8 cellular contexts compared by ENCODE assay signal in genomic region chr2:176830362-176830761, GRCh38.
DNase-seq lines count a peak whose midpoint lies in the region; ATAC-seq and TF ChIP-seq lines count a peak whose summit lies in the region.

No MANE protein-coding gene starts in this region.

- H3K27ac ChIP-seq in AG04450 (ENCODE audit: low read depth, low read length) (no peak overlapping the region), coronary artery (no peak overlapping the region)

- peaks cover 2% of the 10 kb centered on the region for H3K27me3 Mint-ChIP-seq in activated CD8-positive, alpha-beta T cell treated with anti-CD3 and anti-CD28 coated beads for 36 hours

- DNase-seq in AG04450 (ENCODE audit: low read depth, low spot score) (no peak), ELR (ENCODE audit: low read depth) (peak; percentile 15), MG63 (peak; percentile 21), GF-D8 (lab: John Stamatoyannopoulos, UW) (no peak), coronary artery (ENCODE audit: low spot score) (no peak)
- DNase-seq in activated CD8-positive, alpha-beta T cell treated with anti-CD3 and anti-CD28 coated beads for 36 hours = peak; percentile 53

- H3K4me3 ChIP-seq in AG04450 (ENCODE audit: low read depth, low read length) = no peak overlapping the region
- H3K4me3 ChIP-seq in MG63 = no peak overlapping the region
- no peak overlapping the region for H3K4me3 ChIP-seq in coronary artery

- no peak overlapping the region for H3K27ac Mint-ChIP-seq in activated CD8-positive, alpha-beta T cell treated with anti-CD3 and anti-CD28 coated beads for 36 hours

- peak; percentile 31 for ATAC-seq in activated CD8-positive, alpha-beta T cell treated with anti-CD3 and anti-CD28 coated beads for 36 hours
- ATAC-seq in HG02840 (IDR thresholded peaks at IDR 0.05; ENCODE audit: low FRiP score, unreplicated experiment) (no peak), HG03442 (IDR thresholded peaks at IDR 0.05; ENCODE audit: unreplicated experiment) (no peak)

- H3K9me3 ChIP-seq in AG04450 (ENCODE audit: control insufficient read depth, insufficient read depth, low read length) (no peaks in the 10 kb centered on the region), MG63 (no peaks in the 10 kb centered on the region)

- no peaks in the 10 kb centered on the region for H3K9me3 Mint-ChIP-seq in activated CD8-positive, alpha-beta T cell treated with anti-CD3 and anti-CD28 coated beads for 36 hours

- CTCF ChIA-PET in AG04450 (lab: Charles Lee) = interaction anchor here (0.6 kb wide), 1 partner anchor 690 kb away, joined by 8 read pairs; no protein-coding TSS in a partner anchor
- CTCF ChIA-PET in activated CD8-positive, alpha-beta T cell treated with anti-CD3 and anti-CD28 coated beads for 36 hours (lab: Charles Lee) = interaction anchor here (0.8 to 2.3 kb wide), 5 partner anchors 9 to 319 kb away, joined by 3 to 13 read pairs (median 5); no protein-coding TSS in a partner anchor

- intact Hi-C loops in activated CD8-positive, alpha-beta T cell treated with anti-CD3 and anti-CD28 coated beads for 36 hours (cut with micrococcal nuclease) = no loop called here

- POLR2A ChIA-PET in AG04450 (lab: Yijun Ruan, JAX) = no interaction called here
- POLR2A ChIA-PET in activated CD8-positive, alpha-beta T cell treated with anti-CD3 and anti-CD28 coated beads for 36 hours (lab: Charles Lee) = no interaction called here

- H3K36me3 ChIP-seq in MG63 = no peaks in the 10 kb centered on the region

- H3K27me3 ChIP-seq in AG04450 (ENCODE audit: control insufficient read depth, insufficient read depth, low read length) (no peaks in the 10 kb centered on the region), MG63 (no peaks in the 10 kb centered on the region; the same call in 1 of the 2 replicates)

- TF ChIP-seq CTCF in AG04450 (IDR thresholded peaks at IDR 0.05; ENCODE audit: low read depth, low read length) (0 out of 2 replicates have a peak, but pooled peaks have one; percentile 8), coronary artery (IDR thresholded peaks at IDR 0.05) (no peak)
- no peak for TF ChIP-seq CTCF in activated CD8-positive, alpha-beta T cell treated with anti-CD3 and anti-CD28 coated beads for 36 hours (IDR thresholded peaks at IDR 0.05)

- no peak overlapping the region for H3K4me3 Mint-ChIP-seq in activated CD8-positive, alpha-beta T cell treated with anti-CD3 and anti-CD28 coated beads for 36 hours

- H3K4me1 Mint-ChIP-seq in activated CD8-positive, alpha-beta T cell treated with anti-CD3 and anti-CD28 coated beads for 36 hours (ENCODE audit: low read depth) = peaks cover 28% of the 10 kb centered on the region

- H3K36me3 Mint-ChIP-seq in activated CD8-positive, alpha-beta T cell treated with anti-CD3 and anti-CD28 coated beads for 36 hours (ENCODE audit: low read depth) = no peaks in the 10 kb centered on the region

Comparison
In these comparisons a context has a peak if more than half of its experiments do, and no peak if none do; other contexts are left out.
1. DNase-seq: peak in ELR (single experiment), MG63 (single experiment) and activated CD8-positive, alpha-beta T cell treated with anti-CD3 and anti-CD28 coated beads for 36 hours (single experiment); none in AG04450 (single experiment), GF-D8 (single experiment) and coronary artery (single experiment).